In the genomic region with DNA sequence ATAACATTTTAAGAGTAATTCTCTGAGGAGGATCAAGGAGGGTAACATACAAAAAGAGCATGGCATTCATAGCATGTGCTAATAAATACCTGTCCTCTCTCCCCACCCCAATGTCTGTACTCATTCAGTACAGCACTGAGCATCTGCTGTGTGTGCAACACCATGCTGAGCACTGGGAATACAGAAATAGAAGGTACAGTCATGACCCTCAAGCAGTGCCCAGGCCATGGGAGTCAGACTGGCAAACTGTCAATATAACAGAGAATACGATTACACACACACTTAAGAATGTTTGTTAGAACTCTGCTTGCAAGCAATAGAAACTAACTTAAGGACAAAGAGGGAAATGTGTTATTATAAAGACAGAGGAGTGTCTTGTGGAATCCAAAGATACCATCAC, we compare ENCODE assay signal across 18 cellular contexts. TPM values are rescaled to one million over a fixed set of nuclear protein-coding genes. Genes with fewer than 3 reads are reported as not detected.
DNase-seq lines count a peak whose midpoint lies in the region; ATAC-seq, FAIRE-seq and TF ChIP-seq lines count a peak whose summit lies in the region.
"Had no signal": no experiment of that assay in that cellular context is flagged by ENCODE, and none has a peak within 500 bp of the region (broad histone marks: within the 10 kb centered on the region; RNA-seq: fewer than 3 reads in every experiment).

No MANE protein-coding gene starts in this region.

- H3K27ac ChIP-seq in skeletal muscle tissue (ENCODE audit: low read depth, low read length): peak overlapping the region; percentile 79
- H3K27ac ChIP-seq: BLaER1 treated with 17β-estradiol and CSF1 and Interleukin-3, amounts not matched to agents 10 nM and 100 nM; pancreas had no signal

- no peak overlapping the region for H3K4me3 ChIP-seq in fibroblast of mammary gland (ENCODE audit: control insufficient read depth, low read depth, low read length)
- no peak overlapping the region for H3K4me3 ChIP-seq in skeletal muscle tissue (ENCODE audit: low read length in 3 of 3)
- H3K4me3 ChIP-seq: BLaER1 treated with 17β-estradiol and CSF1 and Interleukin-3, amounts not matched to agents 10 nM and 100 nM; pancreas had no signal

- H3K27ac Mint-ChIP-seq in activated CD8-positive, alpha-beta T cell treated with anti-CD3 and anti-CD28 coated beads for 36 hours: no peak overlapping the region
- H3K27ac Mint-ChIP-seq: activated CD4-positive, alpha-beta T cell treated with anti-CD3 and anti-CD28 coated beads, Interleukin-2, amount 10 ng/mL, durations not matched to agents 7 days and 5 days; activated naive CD4-positive, alpha-beta T cell treated with anti-CD3 and anti-CD28 coated beads, Interleukin-2, amount 50 U/mL, for 72 hours; H9; naive B cell had no signal

- H3K4me1 ChIP-seq in skeletal muscle tissue (ENCODE audit: control insufficient read depth in 3 of 3, insufficient read depth in 3 of 3, low read length in 3 of 3): peaks cover 11 to 42% (median 26%) of the 10 kb centered on the region in 3 donors

- intact Hi-C loops in activated CD8-positive, alpha-beta T cell treated with anti-CD3 and anti-CD28 coated beads for 36 hours (cut with micrococcal nuclease): loop anchor here (10.0 kb wide), 1 partner anchor 190 kb away; no protein-coding TSS in a partner anchor

- H3K9ac ChIP-seq in skeletal muscle tissue (ENCODE audit: low read depth in 1 of 3, low read length in 3 of 3): peak overlapping the region in 1 of 3 donors; percentile 3
- H3K9ac ChIP-seq: BLaER1 treated with 17β-estradiol and CSF1 and Interleukin-3, amounts not matched to agents 10 nM and 100 nM had no signal

- H3K9me3 ChIP-seq in skeletal muscle tissue (ENCODE audit: control insufficient read depth in 3 of 3, low read length in 3 of 3): no peaks in the 10 kb centered on the region
- H3K9me3 ChIP-seq: BLaER1 treated with 17β-estradiol and CSF1 and Interleukin-3, amounts not matched to agents 10 nM and 100 nM; pancreas had no signal

- H3K27me3 Mint-ChIP-seq in activated CD8-positive, alpha-beta T cell treated with anti-CD3 and anti-CD28 coated beads for 36 hours: no peaks in the 10 kb centered on the region
- H3K27me3 Mint-ChIP-seq: activated CD4-positive, alpha-beta T cell treated with anti-CD3 and anti-CD28 coated beads, Interleukin-2, amount 10 ng/mL, durations not matched to agents 7 days and 5 days had no signal

- CTCF ChIA-PET in activated CD8-positive, alpha-beta T cell treated with anti-CD3 and anti-CD28 coated beads for 36 hours (lab: Charles Lee): no interaction called here

- no peaks in the 10 kb centered on the region for H3K36me3 ChIP-seq in skeletal muscle tissue (ENCODE audit: control insufficient read depth in 3 of 3, insufficient read depth in 3 of 3, low read length in 3 of 3)
- H3K36me3 ChIP-seq: BLaER1 treated with 17β-estradiol and CSF1 and Interleukin-3, amounts not matched to agents 10 nM and 100 nM; pancreas had no signal

- no peak for ATAC-seq in activated CD8-positive, alpha-beta T cell treated with anti-CD3 and anti-CD28 coated beads for 36 hours
- ATAC-seq: activated naive CD4-positive, alpha-beta T cell treated with anti-CD3 and anti-CD28 coated beads, Interleukin-2, amount 50 U/mL, for 72 hours; pancreas had no signal

- peaks cover 11% of the 10 kb centered on the region for H3K4me1 Mint-ChIP-seq in activated CD8-positive, alpha-beta T cell treated with anti-CD3 and anti-CD28 coated beads for 36 hours (ENCODE audit: low read depth)

- POLR2A ChIA-PET in activated CD8-positive, alpha-beta T cell treated with anti-CD3 and anti-CD28 coated beads for 36 hours (lab: Charles Lee): interaction anchor here (0.6 kb wide), 1 partner anchor 180 kb away, joined by 3 read pairs; no protein-coding TSS in a partner anchor

- FAIRE-seq in H54 (lab: Jason Lieb, UNC): no peak
- FAIRE-seq: pancreas had no signal

- H3K27me3 ChIP-seq in skeletal muscle tissue (ENCODE audit: control insufficient read depth in 3 of 3, insufficient read depth in 3 of 3, low read length in 3 of 3): no peaks in the 10 kb centered on the region
- H3K27me3 ChIP-seq: BLaER1 treated with 17β-estradiol and CSF1 and Interleukin-3, amounts not matched to agents 10 nM and 100 nM; pancreas had no signal

- TF ChIP-seq POLR2A in H54 (IDR thresholded peaks at IDR 0.05; ENCODE audit: low read depth, low read length): no peak

- H3K4me3 Mint-ChIP-seq in activated CD8-positive, alpha-beta T cell treated with anti-CD3 and anti-CD28 coated beads for 36 hours: no peak overlapping the region
- H3K4me3 Mint-ChIP-seq: activated CD4-positive, alpha-beta T cell treated with anti-CD3 and anti-CD28 coated beads, Interleukin-2, amount 10 ng/mL, durations not matched to agents 7 days and 5 days; H9 had no signal

- TF ChIP-seq CTCF in fibroblast of mammary gland (conservative IDR thresholded peaks at IDR 0.05; ENCODE audit: control insufficient read depth, insufficient read depth, low read depth, low read length) (no peak), GM10266 (IDR thresholded peaks at IDR 0.05; ENCODE audit: control insufficient read depth, insufficient read depth, low read depth, missing control alignments) (no peak)
- no peak for TF ChIP-seq CTCF in activated CD8-positive, alpha-beta T cell treated with anti-CD3 and anti-CD28 coated beads for 36 hours (IDR thresholded peaks at IDR 0.05)

- no peaks in the 10 kb centered on the region for H3K36me3 Mint-ChIP-seq in activated CD8-positive, alpha-beta T cell treated with anti-CD3 and anti-CD28 coated beads for 36 hours (ENCODE audit: low read depth)
- H3K36me3 Mint-ChIP-seq: activated naive CD4-positive, alpha-beta T cell treated with anti-CD3 and anti-CD28 coated beads, Interleukin-2, amount 50 U/mL, for 72 hours; naive B cell had no signal

- DNase-seq in HCEC 1CT (peak; percentile 55), RPMI7951 (ENCODE audit: low read depth) (peak; percentile 40), fibroblast of mammary gland (ENCODE audit: low read depth) (peak; percentile 69), GM10266 (ENCODE audit: extremely low spot score) (no peak), H54 (ENCODE audit: insufficient read length, low spot score) (no peak)
- DNase-seq in activated CD8-positive, alpha-beta T cell treated with anti-CD3 and anti-CD28 coated beads for 36 hours: no peak
- DNase-seq: activated CD4-positive, alpha-beta T cell treated with anti-CD3 and anti-CD28 coated beads, Interleukin-2, amount 10 ng/mL, durations not matched to agents 7 days and 5 days; activated T-cell treated with anti-CD3 and anti-CD28 coated beads, Interleukin-2, amount 50 U/mL, for 1 hour; effector CD8-positive, alpha-beta T cell; H9; naive B cell; NCI-H146; NCI-H345; pancreas; SW 1271 had no signal

- no peaks in the 10 kb centered on the region for H3K9me3 Mint-ChIP-seq in activated CD8-positive, alpha-beta T cell treated with anti-CD3 and anti-CD28 coated beads for 36 hours
- H3K9me3 Mint-ChIP-seq: activated CD4-positive, alpha-beta T cell treated with anti-CD3 and anti-CD28 coated beads, Interleukin-2, amount 10 ng/mL, durations not matched to agents 7 days and 5 days; activated naive CD4-positive, alpha-beta T cell treated with anti-CD3 and anti-CD28 coated beads, Interleukin-2, amount 50 U/mL, for 72 hours; H9; naive B cell had no signal

RNA-seq across cellular contexts. Expression of gene ZFAND3, which starts 24.7 kb away (rescaled TPM):
- total RNA-seq in RPMI7951 (2014; rRNA removed; shearing (Covaris generic)): 9.5 and 11.5 TPM in 2 replicates
- 23.0 TPM for total RNA-seq in skeletal muscle tissue
- 10 to 100 TPM; 32.3 to 37.9 TPM for total RNA-seq in activated CD8-positive, alpha-beta T cell treated with anti-CD3 and anti-CD28 coated beads for 36 hours

Comparison
In these comparisons a context has a peak if more than half of its experiments do, and no peak if none do; other contexts are left out.
1. DNase-seq: peak in HCEC 1CT (single experiment), RPMI7951 (single experiment) and fibroblast of mammary gland (single experiment); none in GM10266 (single experiment), activated CD8-positive, alpha-beta T cell treated with anti-CD3 and anti-CD28 coated beads for 36 hours (single experiment) and H54 (single experiment).